ENCODE assay signal across 20 cellular contexts in the genomic region with DNA sequence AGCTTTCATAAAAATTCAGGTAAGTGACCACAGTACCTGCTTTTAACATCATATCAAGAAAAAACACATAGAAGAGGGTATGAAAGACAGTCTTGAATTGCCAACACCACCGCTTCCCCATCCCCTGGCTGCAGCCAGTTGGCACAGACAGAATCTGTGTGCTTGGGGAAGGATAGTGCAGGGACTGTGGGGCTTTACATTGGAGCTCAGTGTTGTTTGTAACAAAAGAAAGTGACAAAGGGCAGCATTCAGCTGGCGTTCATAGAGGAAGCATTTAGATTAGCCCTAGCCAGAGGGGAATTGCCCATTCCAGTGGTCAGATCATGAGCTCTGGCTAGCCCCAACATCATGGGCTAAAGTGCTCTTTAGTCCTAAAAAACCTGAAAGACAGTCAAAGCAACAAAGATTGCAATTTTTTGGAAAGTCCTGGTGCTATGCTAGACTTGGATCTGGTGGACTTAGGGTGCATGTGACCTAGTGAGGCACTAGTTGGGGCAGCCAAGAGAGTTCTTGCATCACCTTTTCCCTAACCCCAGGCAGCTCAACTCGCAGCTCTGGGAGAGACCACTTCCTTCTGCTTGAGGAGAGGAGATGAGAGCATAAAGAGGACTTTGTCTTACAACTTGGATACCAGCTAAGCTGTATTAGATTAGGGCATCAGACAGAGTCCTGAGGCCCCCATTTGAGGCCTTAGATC.
DNase-seq lines count a peak whose midpoint lies in the region; FAIRE-seq and TF ChIP-seq lines count a peak whose summit lies in the region.
"Had no signal": no experiment of that assay in that cellular context is flagged by ENCODE, and none has a peak within 500 bp of the region (broad histone marks: within the 10 kb centered on the region; RNA-seq: fewer than 3 reads in every experiment).

No MANE protein-coding gene starts in this region.

- H4K91ac ChIP-seq in H1 (replicated peaks; ENCODE audit: insufficient read length, low read length) (no peak overlapping the region), mesenchymal stem cell (ENCODE audit: low read length) (no peak overlapping the region)

- H3K9ac ChIP-seq in H1 (replicated peaks in 1 of 4; ENCODE audit: extremely low read depth in 1 of 4, low read depth in 3 of 4, low read length in 3 of 4) = no peak overlapping the region
- no peak overlapping the region for H3K9ac ChIP-seq in mesenchymal stem cell (ENCODE audit: low read length)

- H3K56ac ChIP-seq in H1 (replicated peaks; ENCODE audit: insufficient read length, low read depth, low read length) = no peak overlapping the region

- H2AK5ac ChIP-seq in H1 (ENCODE audit: low read depth, low read length) (no peak overlapping the region), mesenchymal stem cell (ENCODE audit: low read length, severe bottlenecking) (no peak overlapping the region)

- CTCF ChIA-PET in H1 (lab: Charles Lee; ENCODE audit: partially characterized antibody) = interaction anchor here (0.5 to 1.0 kb wide), 2 partner anchors 154 to 603 kb away, joined by 3 to 4 read pairs; no protein-coding TSS in a partner anchor

- no peak for TF ChIP-seq RAD21 in H1 (IDR thresholded peaks at IDR 0.05 in 1 of 2, conservative IDR thresholded peaks at IDR 0.05 in 1 of 2; ENCODE audit: low read depth in 2 of 2, low read length in 2 of 2)

- no peaks in the 10 kb centered on the region for H3K23me2 ChIP-seq in H1 (ENCODE audit: low read depth, low read length)

- H3K27ac ChIP-seq in H1 (ENCODE audit: low read depth, low read length) (no peak overlapping the region), mesenchymal stem cell (ENCODE audit: low read length, poor library complexity, severe bottlenecking) (no peak overlapping the region), temporal lobe (ENCODE audit: low read depth, low read length) (peak overlapping the region; percentile 21), adrenal gland (no peak overlapping the region)
- H3K27ac ChIP-seq: 22Rv1, epithelial cell of prostate, SJSA1 had no signal

- H3K23ac ChIP-seq in H1 (ENCODE audit: insufficient read length) (no peak overlapping the region), mesenchymal stem cell (ENCODE audit: low read length in 2 of 2) (no peak overlapping the region)

- H2BK5ac ChIP-seq in H1 (ENCODE audit: low read depth, low read length) = no peak overlapping the region
- H2BK5ac ChIP-seq in mesenchymal stem cell (ENCODE audit: low read depth, low read length, poor library complexity, severe bottlenecking) = no peak overlapping the region

- FAIRE-seq in H1 (lab: Jason Lieb, UNC) = no peak
- FAIRE-seq: frontal cortex, GM18507, urothelium cell line had no signal

- no peaks in the 10 kb centered on the region for H4K20me1 ChIP-seq in H1 (replicated peaks in 1 of 2; ENCODE audit: control insufficient read depth in 1 of 2, insufficient read depth in 2 of 2, low read length in 2 of 2)

- DNase-seq in SIG-M5 treated with dmso at 0.1 percent for 504 hours (lab: John Stamatoyannopoulos, UW; ENCODE audit: unreplicated experiment) = peak; percentile 3
- no peak for DNase-seq in SIG-M5 (lab: John Stamatoyannopoulos, UW)
- no peak for DNase-seq in H1 (ENCODE audit: low read depth in 1 of 2, low spot score in 2 of 2)
- DNase-seq in mesenchymal stem cell = peak; percentile 13
- no peak for DNase-seq in DMS 273 treated with DMSO at 0.1 percent for 48 hours (lab: John Stamatoyannopoulos, UW)
- no peak for DNase-seq in NCI-H526 treated with DMSO at 0.1 percent for 48 hours (lab: John Stamatoyannopoulos, UW)
- DNase-seq in adrenal gland = no peak
- DNase-seq: activated CD4-positive, CD25-positive, alpha-beta regulatory T cell; EL; NCI-H1105; NCI-H2081 treated with DMSO at 0.1 percent for 48 hours; NCI-H510A treated with DMSO at 0.1 percent for 48 hours; stimulated activated CD4-positive, alpha-beta T cell treated with anti-CD3 and anti-CD28 coated beads, Interleukin-2, amount 100 ng/mL, for 48 hours had no signal

- no peak overlapping the region for H3K14ac ChIP-seq in H1 (ENCODE audit: insufficient read length)
- H3K14ac ChIP-seq in mesenchymal stem cell (ENCODE audit: low read length in 2 of 2) = no peak overlapping the region

- TF ChIP-seq POLR2A in H1 (IDR thresholded peaks at IDR 0.05; ENCODE audit: control extremely low read depth in 1 of 2, low read depth in 2 of 2, low read length in 2 of 2) (no peak), adrenal gland (IDR thresholded peaks at IDR 0.05) (no peak)

- no peak overlapping the region for H4K5ac ChIP-seq in H1 (ENCODE audit: insufficient read length, low read depth, low read length)

- H2AFZ ChIP-seq in H1 (ENCODE audit: low read length) (peak overlapping the region; percentile 62), mesenchymal stem cell (ENCODE audit: low read depth, low read length) (no peak overlapping the region)

- no peak overlapping the region for H2BK15ac ChIP-seq in H1 (ENCODE audit: low read length)
- H2BK15ac ChIP-seq in mesenchymal stem cell (ENCODE audit: low read depth, poor library complexity, severe bottlenecking) = no peak overlapping the region

- H3K79me1 ChIP-seq in H1 (ENCODE audit: low read depth, low read length) (no peaks in the 10 kb centered on the region), mesenchymal stem cell (replicated peaks; ENCODE audit: low read length, poor library complexity, severe bottlenecking) (no peaks in the 10 kb centered on the region)

- intact Hi-C loops in adrenal gland (cut with DNase I) = no loop called here

- POLR2A ChIA-PET in H1 (lab: Charles Lee; ENCODE audit: partially characterized antibody) = no interaction called here

- H4K8ac ChIP-seq in H1 (ENCODE audit: extremely low read depth, insufficient read depth, low read length) (no peak overlapping the region), mesenchymal stem cell (ENCODE audit: low read length) (no peak overlapping the region)

- H2BK12ac ChIP-seq in H1 (ENCODE audit: low read depth, low read length) = no peak overlapping the region
- H2BK12ac ChIP-seq in mesenchymal stem cell (ENCODE audit: low read length in 2 of 2) = no peak overlapping the region

- no peak overlapping the region for H3K4ac ChIP-seq in H1 (replicated peaks; ENCODE audit: insufficient read length, low read depth, low read length)
- no peak overlapping the region for H3K4ac ChIP-seq in mesenchymal stem cell (ENCODE audit: low read depth in 1 of 2, low read length in 2 of 2)

- H3K4me2 ChIP-seq in H1 (ENCODE audit: insufficient read depth in 1 of 2, low read depth in 2 of 2, low read length in 2 of 2) (no peak overlapping the region), mesenchymal stem cell (ENCODE audit: low read length, poor library complexity, severe bottlenecking) (no peak overlapping the region)

- H2BK120ac ChIP-seq in H1 (replicated peaks; ENCODE audit: low read depth, low read length) = no peak overlapping the region
- H2BK120ac ChIP-seq in mesenchymal stem cell (ENCODE audit: low read depth, low read length) = no peak overlapping the region

- TF ChIP-seq CTCF in H1 (IDR thresholded peaks at IDR 0.05; ENCODE audit: control extremely low read depth in 1 of 3, insufficient read depth in 1 of 3, low read depth in 1 of 3, low read length in 3 of 3) (no peak), adrenal gland (IDR thresholded peaks at IDR 0.05) (no peak)

- H3K4me1 ChIP-seq in H1 (replicated peaks in 1 of 4; ENCODE audit: control insufficient read depth in 3 of 4, insufficient read depth in 4 of 4, low read length in 3 of 4) (no peaks in the 10 kb centered on the region), mesenchymal stem cell (ENCODE audit: control insufficient read depth, insufficient read depth, low read depth, low read length) (no peaks in the 10 kb centered on the region), adrenal gland (replicated peaks in 1 of 2) (no peaks in the 10 kb centered on the region)
- H3K4me1 ChIP-seq: SJSA1 had no signal

- no peak for TF ChIP-seq EP300 in H1 (IDR thresholded peaks at IDR 0.05; ENCODE audit: borderline replicate concordance in 1 of 2, low read depth in 2 of 2, low read length in 2 of 2)

- no peaks in the 10 kb centered on the region for H3K79me2 ChIP-seq in H1 (ENCODE audit: control insufficient read depth in 1 of 2, insufficient read depth in 2 of 2, low read length in 2 of 2)

- H3K9me3 ChIP-seq in H1 (ENCODE audit: insufficient read depth in 2 of 2, low read depth in 1 of 2, low read length in 1 of 2) (no peaks in the 10 kb centered on the region), mesenchymal stem cell (ENCODE audit: control insufficient read depth, low read length) (no peaks in the 10 kb centered on the region), adrenal gland (replicated peaks in 1 of 3) (no peaks in the 10 kb centered on the region)

- H3K36me3 ChIP-seq in H1 (ENCODE audit: control insufficient read depth in 2 of 4, insufficient read depth in 4 of 4, low read length in 3 of 4) (no peaks in the 10 kb centered on the region), mesenchymal stem cell (ENCODE audit: control insufficient read depth in 1 of 2, insufficient read depth in 2 of 2, low read depth in 1 of 2, low read length in 2 of 2) (no peaks in the 10 kb centered on the region), adrenal gland (replicated peaks in 1 of 2) (no peaks in the 10 kb centered on the region)
- H3K36me3 ChIP-seq: SJSA1 had no signal

- H3K4me3 ChIP-seq in H1 (ENCODE audit: extremely low read depth in 1 of 4, insufficient read depth in 2 of 4, low read depth in 3 of 4, low read length in 4 of 4) (no peak overlapping the region), mesenchymal stem cell (ENCODE audit: insufficient read depth in 1 of 2, low read depth in 1 of 2, low read length in 2 of 2) (no peak overlapping the region), adrenal gland (no peak overlapping the region)
- H3K4me3 ChIP-seq: SJSA1 had no signal

- 88% methylated on average over 3 of the region's 3 CpGs; no CpG with 5 or more reads in 1 of the 2 experiments for WGBS in H1 (ENCODE audit: extremely low coverage in 1 of 2, insufficient coverage in 1 of 2, insufficient read length in 1 of 2, insufficient replicate concordance in 2 of 2, low coverage in 1 of 2, low lambda C conversion rate in 2 of 2, missing lambda C conversion rate in 1 of 2), 2 experiments
- WGBS in mesenchymal stem cell = 76% methylated on average over 3 of the region's 3 CpGs
- WGBS in adrenal gland, 4 donors = 56 to 68% (median 60%) methylated on average over 3 of the region's 3 CpGs

- no peak overlapping the region for H2BK20ac ChIP-seq in H1 (ENCODE audit: low read length)

- H3K27me3 ChIP-seq in H1 (replicated peaks in 1 of 4; ENCODE audit: control insufficient read depth in 3 of 4, extremely low read depth in 1 of 4, insufficient read depth in 3 of 4, low read length in 3 of 4) (no peaks in the 10 kb centered on the region), mesenchymal stem cell (ENCODE audit: control insufficient read depth in 1 of 2, insufficient read depth in 1 of 2, low read length in 2 of 2) (no peaks in the 10 kb centered on the region), adrenal gland (no peaks in the 10 kb centered on the region)
- H3K27me3 ChIP-seq: SJSA1 had no signal

- H3K18ac ChIP-seq in H1 (ENCODE audit: extremely low read depth, low read length) = no peak overlapping the region
- H3K18ac ChIP-seq in mesenchymal stem cell (ENCODE audit: low read depth in 1 of 2, low read length in 2 of 2) = no peak overlapping the region

TF ChIP-seq in H1, 55 proteins besides CTCF, POLR2A, EP300 and RAD21 (continues in another document):
- TF ChIP-seq CEBPB (IDR thresholded peaks at IDR 0.05; ENCODE audit: low read depth, low read length) = no peak
- no peak for TF ChIP-seq FOSL1 (IDR thresholded peaks at IDR 0.05; ENCODE audit: insufficient read depth, low read depth, low read length)

Comparison
In these comparisons a context has a peak if more than half of its experiments do, and no peak if none do; other contexts are left out.
1. DNase-seq: peak in SIG-M5 treated with dmso at 0.1 percent for 504 hours (single experiment) and mesenchymal stem cell (single experiment); none in SIG-M5 (single experiment), H1 (0 of 2), DMS 273 treated with DMSO at 0.1 percent for 48 hours (single experiment), NCI-H526 treated with DMSO at 0.1 percent for 48 hours (single experiment) and adrenal gland (0 of 7).